16 cellular contexts compared by ENCODE assay signal in the genomic region with DNA sequence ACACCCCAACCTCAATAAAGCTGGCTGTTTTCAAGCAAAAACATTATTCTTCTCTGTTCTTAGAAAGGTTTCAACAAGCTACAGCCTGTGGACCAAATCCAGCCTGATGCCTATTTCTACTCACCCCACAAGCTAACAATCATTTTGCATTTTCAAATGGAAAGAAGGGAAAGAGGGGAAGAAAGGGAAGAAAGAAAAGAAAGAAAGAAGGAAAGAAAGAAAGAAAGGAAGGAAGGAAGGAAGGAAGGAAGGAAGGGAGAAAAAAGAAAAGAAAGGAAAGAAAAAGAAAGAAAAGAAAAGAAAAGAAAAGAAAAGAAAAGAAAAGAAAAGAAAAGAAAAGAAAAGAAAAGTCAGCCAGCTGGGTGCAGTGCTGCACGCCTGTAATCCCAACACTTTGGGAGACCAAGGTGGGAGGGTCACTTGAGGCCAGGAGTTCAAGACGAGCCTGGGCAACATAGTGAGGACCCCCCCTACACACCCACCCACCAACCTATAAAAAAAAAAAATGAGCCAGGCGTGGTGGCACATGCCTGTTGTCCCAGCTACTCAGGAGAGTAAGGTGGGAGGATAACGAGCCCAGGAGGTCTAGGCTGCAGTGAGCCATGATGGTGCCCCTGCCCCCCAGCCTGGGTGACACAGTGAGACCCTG. TPM values are rescaled to one million over a fixed set of nuclear protein-coding genes. Genes with fewer than 3 reads are reported as not detected.
DNase-seq lines count a peak whose midpoint lies in the region; ATAC-seq and TF ChIP-seq lines count a peak whose summit lies in the region.
"Had no signal": no experiment of that assay in that cellular context is flagged by ENCODE, and none has a peak within 500 bp of the region (broad histone marks: within the 10 kb centered on the region; RNA-seq: fewer than 3 reads in every experiment).

No MANE protein-coding gene starts in this region.

- no peak overlapping the region for H3K4me3 Mint-ChIP-seq in memory B cell
- no peak overlapping the region for H3K4me3 Mint-ChIP-seq in stimulated activated memory B cell treated with anti-CD40 and anti-IgM and Interleukin-4, amounts not matched to agents 10 μg/mL and 1 μg/mL and 100 μg/mL, for 72 hours
- H3K4me3 Mint-ChIP-seq in activated CD4-positive, alpha-beta T cell treated with anti-CD3 and anti-CD28 coated beads, Interleukin-2, amount 10 ng/mL, durations not matched to agents 24 days and 14 days: no peak overlapping the region
- H3K4me3 Mint-ChIP-seq: activated T-helper 1 cell treated with anti-CD3 and anti-CD28 coated beads, Interleukin-12 subunit alpha, Interleukin-12 subunit beta, Interleukin-2, Interleukin-4 antibody, amounts not matched to agents 30 ng/mL and 10 ng/mL and 1 ng/mL, durations not matched to agents 14 hours and 24 hours and 36 hours; neural crest cell; stimulated activated naive CD8-positive, alpha-beta T cell treated with anti-CD3 and anti-CD28 coated beads, Interleukin-15, Interleukin-2, amounts not matched to agents 100 ng/mL and 50 ng/mL, for 24 hours had no signal

- no peak for ATAC-seq in memory B cell (ENCODE audit: low read depth)
- ATAC-seq in stimulated activated memory B cell treated with anti-CD40 and anti-IgM and Interleukin-4, amounts not matched to agents 10 μg/mL and 1 μg/mL and 100 μg/mL, for 72 hours: no peak

- H3K27me3 ChIP-seq in adrenal gland: no peaks in the 10 kb centered on the region

- H3K36me3 ChIP-seq in HEK293 (ENCODE audit: control insufficient read depth in 2 of 2, insufficient read depth in 1 of 2, low read length in 2 of 2) (no peaks in the 10 kb centered on the region; a peak in 1 of 3 replicates), adrenal gland (replicated peaks in 1 of 2) (no peaks in the 10 kb centered on the region)

- H3K9me3 Mint-ChIP-seq in memory B cell: no peaks in the 10 kb centered on the region
- no peaks in the 10 kb centered on the region for H3K9me3 Mint-ChIP-seq in stimulated activated memory B cell treated with anti-CD40 and anti-IgM and Interleukin-4, amounts not matched to agents 10 μg/mL and 1 μg/mL and 100 μg/mL, for 72 hours
- H3K9me3 Mint-ChIP-seq in activated CD4-positive, alpha-beta T cell treated with anti-CD3 and anti-CD28 coated beads, Interleukin-2, amount 10 ng/mL, durations not matched to agents 24 days and 14 days: no peaks in the 10 kb centered on the region
- H3K9me3 Mint-ChIP-seq: activated T-helper 1 cell treated with anti-CD3 and anti-CD28 coated beads, Interleukin-12 subunit alpha, Interleukin-12 subunit beta, Interleukin-2, Interleukin-4 antibody, amounts not matched to agents 30 ng/mL and 10 ng/mL and 1 ng/mL, durations not matched to agents 14 hours and 24 hours and 36 hours; neural crest cell; stimulated activated naive CD8-positive, alpha-beta T cell treated with anti-CD3 and anti-CD28 coated beads, Interleukin-15, Interleukin-2, amounts not matched to agents 100 ng/mL and 50 ng/mL, for 24 hours had no signal

- no peak for DNase-seq in adrenal gland
- no peak for DNase-seq in memory B cell (ENCODE audit: low spot score in 2 of 2)
- no peak for DNase-seq in middle frontal gyrus (ENCODE audit: extremely low spot score, low spot score)
- no peak for DNase-seq in NCI-H1092 (lab: John Stamatoyannopoulos, UW)
- no peak for DNase-seq in activated CD4-positive, alpha-beta T cell treated with anti-CD3 and anti-CD28 coated beads, Interleukin-2, amount 10 ng/mL, durations not matched to agents 24 days and 14 days
- DNase-seq: activated CD4-positive, CD25-positive, alpha-beta regulatory T cell; erythroblast; NCI-H1048; NCI-H510A treated with DMSO at 0.1 percent for 48 hours; T-helper 2 cell had no signal

- no peaks in the 10 kb centered on the region for H3K27me3 Mint-ChIP-seq in memory B cell
- no peaks in the 10 kb centered on the region for H3K27me3 Mint-ChIP-seq in stimulated activated memory B cell treated with anti-CD40 and anti-IgM and Interleukin-4, amounts not matched to agents 10 μg/mL and 1 μg/mL and 100 μg/mL, for 72 hours
- H3K27me3 Mint-ChIP-seq in activated CD4-positive, alpha-beta T cell treated with anti-CD3 and anti-CD28 coated beads, Interleukin-2, amount 10 ng/mL, durations not matched to agents 24 days and 14 days: no peaks in the 10 kb centered on the region
- H3K27me3 Mint-ChIP-seq: stimulated activated naive CD8-positive, alpha-beta T cell treated with anti-CD3 and anti-CD28 coated beads, Interleukin-15, Interleukin-2, amounts not matched to agents 100 ng/mL and 50 ng/mL, for 24 hours had no signal

- H3K4me3 ChIP-seq in HEK293 (ENCODE audit: low read depth, low read length) (no peak overlapping the region), adrenal gland (no peak overlapping the region)

- H3K27ac Mint-ChIP-seq in memory B cell: peak overlapping the region; percentile 54
- peak overlapping the region; percentile 20 for H3K27ac Mint-ChIP-seq in stimulated activated memory B cell treated with anti-CD40 and anti-IgM and Interleukin-4, amounts not matched to agents 10 μg/mL and 1 μg/mL and 100 μg/mL, for 72 hours
- H3K27ac Mint-ChIP-seq in activated CD4-positive, alpha-beta T cell treated with anti-CD3 and anti-CD28 coated beads, Interleukin-2, amount 10 ng/mL, durations not matched to agents 24 days and 14 days: no peak overlapping the region
- H3K27ac Mint-ChIP-seq: activated T-helper 1 cell treated with anti-CD3 and anti-CD28 coated beads, Interleukin-12 subunit alpha, Interleukin-12 subunit beta, Interleukin-2, Interleukin-4 antibody, amounts not matched to agents 30 ng/mL and 10 ng/mL and 1 ng/mL, durations not matched to agents 14 hours and 24 hours and 36 hours; stimulated activated naive CD8-positive, alpha-beta T cell treated with anti-CD3 and anti-CD28 coated beads, Interleukin-15, Interleukin-2, amounts not matched to agents 100 ng/mL and 50 ng/mL, for 24 hours had no signal

- H3K4me1 ChIP-seq in HEK293 (ENCODE audit: control insufficient read depth, insufficient read depth, low read length): peaks cover 10% of the 10 kb centered on the region
- H3K4me1 ChIP-seq in adrenal gland (replicated peaks in 1 of 2): peaks cover 73 to 83% of the 10 kb centered on the region in 2 donors

- POLR2A ChIA-PET in HEK293 (lab: Yijun Ruan, JAX): interaction anchor here (1.3 to 1.8 kb wide), 3 partner anchors 9 to 77 kb away, joined by 6 to 17 read pairs (median 7); a partner anchor contains a TSS

- CTCF ChIA-PET in HEK293 (lab: Yijun Ruan, JAX): interaction anchor here (0.6 to 1.3 kb wide), 3 partner anchors 10 to 339 kb away, joined by 3 to 7 read pairs (median 4); no protein-coding TSS in a partner anchor

- H3K36me3 Mint-ChIP-seq in memory B cell: no peaks in the 10 kb centered on the region
- H3K36me3 Mint-ChIP-seq in stimulated activated memory B cell treated with anti-CD40 and anti-IgM and Interleukin-4, amounts not matched to agents 10 μg/mL and 1 μg/mL and 100 μg/mL, for 72 hours: peaks cover 22% of the 10 kb centered on the region
- no peaks in the 10 kb centered on the region for H3K36me3 Mint-ChIP-seq in activated CD4-positive, alpha-beta T cell treated with anti-CD3 and anti-CD28 coated beads, Interleukin-2, amount 10 ng/mL, durations not matched to agents 24 days and 14 days (ENCODE audit: low read depth)

- H3K27ac ChIP-seq in HEK293 (ENCODE audit: extremely low read depth, low read depth, low read length) (0 out of 2 replicates have a peak overlapping the region, but pooled peaks have one; percentile 69), adrenal gland (peak overlapping the region; percentile 73 to 92 (median 91))
- H3K27ac ChIP-seq: KMS-11 had no signal

- TF ChIP-seq POLR2A in adrenal gland (IDR thresholded peaks at IDR 0.05): no peak

- H3K9me3 ChIP-seq in HEK293 (ENCODE audit: control insufficient read depth, insufficient read depth, low read depth, low read length) (no peaks in the 10 kb centered on the region), adrenal gland (replicated peaks in 1 of 3) (no peaks in the 10 kb centered on the region)

- intact Hi-C loops in adrenal gland (cut with DNase I): no loop called here
- intact Hi-C loops in activated CD4-positive, alpha-beta T cell treated with anti-CD3 and anti-CD28 coated beads, Interleukin-2, amount 10 ng/mL, durations not matched to agents 24 days and 14 days (cut with micrococcal nuclease): no loop called here

- peaks cover 7% of the 10 kb centered on the region for H3K4me1 Mint-ChIP-seq in memory B cell
- peaks cover 7% of the 10 kb centered on the region for H3K4me1 Mint-ChIP-seq in stimulated activated memory B cell treated with anti-CD40 and anti-IgM and Interleukin-4, amounts not matched to agents 10 μg/mL and 1 μg/mL and 100 μg/mL, for 72 hours
- H3K4me1 Mint-ChIP-seq in activated CD4-positive, alpha-beta T cell treated with anti-CD3 and anti-CD28 coated beads, Interleukin-2, amount 10 ng/mL, durations not matched to agents 24 days and 14 days: peaks cover 2% of the 10 kb centered on the region

- no peak for TF ChIP-seq CTCF in HEK293 (tag by site-specific recombination; IDR thresholded peaks at IDR 0.05)
- TF ChIP-seq CTCF in adrenal gland (IDR thresholded peaks at IDR 0.05): no peak

- WGBS in adrenal gland, 4 donors: 45 to 64% (median 53%) methylated on average over 4 of the region's 4 CpGs

TF ChIP-seq in HEK293, 187 proteins besides CTCF, POLR2A, EP300 and RAD21 (continues in another document):
- TF ChIP-seq ZNF221 (tag by site-specific recombination; IDR thresholded peaks at IDR 0.05; ENCODE audit: borderline replicate concordance) (no peak), EGR2 (tag by site-specific recombination; IDR thresholded peaks at IDR 0.05; ENCODE audit: low read depth) (peak; percentile 95), ZNF2 (tag by site-specific recombination; IDR thresholded peaks at IDR 0.05) (no peak), ZNF596 (tag by site-specific recombination; IDR thresholded peaks at IDR 0.05) (no peak), ZFP69B (tag by site-specific recombination; IDR thresholded peaks at IDR 0.05) (no peak), ZNF366 (tag by site-specific recombination; conservative IDR thresholded peaks at IDR 0.05) (peak; percentile 95), ZFHX2 (tag by site-specific recombination; conservative IDR thresholded peaks at IDR 0.05) (peak; percentile 94), ZNF239 (tag by site-specific recombination; IDR thresholded peaks at IDR 0.05) (no peak), KLF16 (tag by site-specific recombination; IDR thresholded peaks at IDR 0.05) (no peak), ZNF571 (tag by site-specific recombination; IDR thresholded peaks at IDR 0.05) (no peak), GLIS1 (tag by site-specific recombination; IDR thresholded peaks at IDR 0.05) (peak; percentile 63), ZNF335 (tag by site-specific recombination; conservative IDR thresholded peaks at IDR 0.05) (no peak), ZNF394 (tag by site-specific recombination; IDR thresholded peaks at IDR 0.05; ENCODE audit: borderline replicate concordance) (no peak), ZNF624 (tag by site-specific recombination; IDR thresholded peaks at IDR 0.05) (no peak)

RNA-seq across cellular contexts. Expression of a gene that starts 26.3 kb away (rescaled TPM):
- total RNA-seq in adrenal gland: 1,000 to 10,000 TPM in 5 of 8 donors, 100 to 1,000 TPM in 3; 646 to 8,580 (median 1,325) TPM
- polyA plus RNA-seq in adrenal gland: 1,000 to 10,000 TPM in 2 of 3 donors, 100 to 1,000 TPM in 1; 213 to 5,784 (median 1,664) TPM
- 23.8 and 25.6 TPM in 2 replicates for total RNA-seq in activated CD4-positive, alpha-beta T cell treated with anti-CD3 and anti-CD28 coated beads, Interleukin-2, amount 10 ng/mL, durations not matched to agents 24 days and 14 days

Comparison
In these comparisons a context has a peak if more than half of its experiments do, and no peak if none do; other contexts are left out.
1. RNA of a gene that starts 26.3 kb away (total RNA-seq): 646 to 8,580 TPM in adrenal gland; 23.8 to 25.6 TPM in activated CD4-positive, alpha-beta T cell treated with anti-CD3 and anti-CD28 coated beads, Interleukin-2, amount 10 ng/mL, durations not matched to agents 24 days and 14 days; every median in the first group is over 10 times any median in the second.